ENCODE assay signal across 27 cellular contexts in genomic region chr5:38118080-38118479, GRCh38.
DNase-seq lines count a peak whose midpoint lies in the region; ATAC-seq, FAIRE-seq and TF ChIP-seq lines count a peak whose summit lies in the region.
"Had no signal": no experiment of that assay in that cellular context is flagged by ENCODE, and none has a peak within 500 bp of the region (broad histone marks: within the 10 kb centered on the region; RNA-seq: fewer than 3 reads in every experiment).

No MANE protein-coding gene starts in this region.

- H3K27ac ChIP-seq in HepG2 (ENCODE audit: extremely low read length, insufficient read depth, low read length) (no peak overlapping the region), right lobe of liver (no peak overlapping the region), neuronal stem cell (replicated peaks; ENCODE audit: low read length) (no peak overlapping the region), mesendoderm (ENCODE audit: low read depth, low read length) (no peak overlapping the region)
- H3K27ac ChIP-seq: A549; BLaER1 treated with 17β-estradiol and CSF1 and Interleukin-3, amounts not matched to agents 10 nM and 100 nM had no signal

- TF ChIP-seq EP300 in HepG2 (IDR thresholded peaks at IDR 0.05; ENCODE audit: low read depth in 2 of 2, low read length in 2 of 2) = no peak
- TF ChIP-seq EP300 in HepG2 (CRISPR knock-in tag; IDR thresholded peaks at IDR 0.05; ENCODE audit: borderline replicate concordance) = no peak

- BruUV-seq in HepG2 (replicated peaks; lab: Mats Ljungman, UMichigan) = no TSS peak

- H3K14ac ChIP-seq in neuronal stem cell (ENCODE audit: low read length) = no peak overlapping the region

- in situ Hi-C loops in HepG2 (cut with HindIII; ENCODE audit: extremely low pct_ligation_motif_present, low pct_unique_long_range_greater_than_20kb) = no loop called here

- no peaks in the 10 kb centered on the region for H3K79me1 ChIP-seq in neuronal stem cell (ENCODE audit: low read depth, low read length)
- no peaks in the 10 kb centered on the region for H3K79me1 ChIP-seq in mesendoderm (ENCODE audit: low read length)

- H3K9me3 Mint-ChIP-seq in nephron = peaks cover 5% of the 10 kb centered on the region

- no peak for TF ChIP-seq RAD21 in HepG2 (CRISPR knock-in tag; IDR thresholded peaks at IDR 0.05)

- H3K4me1 Mint-ChIP-seq in nephron = peaks cover 18% of the 10 kb centered on the region
- H3K4me1 Mint-ChIP-seq: CD14-positive monocyte; CD8-positive, alpha-beta memory T cell had no signal

- DNase-seq in HepG2 (ENCODE audit: low spot score) (no peak), right lobe of liver (no peak), bronchial epithelial cell (ENCODE audit: low read depth) (peak; percentile 8), fibroblast of villous mesenchyme (ENCODE audit: low read depth) (peak; percentile 8), neuronal stem cell (ENCODE audit: low spot score) (no peak), mesendoderm (no peak), HT-29 (ENCODE audit: low spot score) (no peak)
- DNase-seq: 8988T; ACHN; AML-193; BE2C; CD4-positive, alpha-beta T cell; CD8-positive, alpha-beta memory T cell; DMS 273 treated with DMSO at 0.1 percent for 48 hours; DMS79; EL; GF-D8; H7; HCEC 1CT had no signal

- H3K27me3 Mint-ChIP-seq in nephron (ENCODE audit: low read depth) = no peaks in the 10 kb centered on the region
- H3K27me3 Mint-ChIP-seq: CD4-positive, alpha-beta T cell; CD8-positive, alpha-beta memory T cell had no signal

- CTCF ChIA-PET in HepG2 (lab: Yijun Ruan, JAX; ENCODE audit: low intra/inter-chr PET ratio, low total read pairs) = no interaction called here

- H2AK5ac ChIP-seq in neuronal stem cell (ENCODE audit: low read depth, low read length) (no peak overlapping the region), mesendoderm (ENCODE audit: low read length) (no peak overlapping the region)

- H4K5ac ChIP-seq in mesendoderm (ENCODE audit: low read length) = no peak overlapping the region

- FAIRE-seq in HepG2 (lab: Jason Lieb, UNC) (peak; percentile 28), bronchial epithelial cell (lab: Jason Lieb, UNC) (no peak)
- FAIRE-seq: A549, D721Med, GM12891, GM18507, H1 had no signal

- POLR2A ChIA-PET in HepG2 (lab: Yijun Ruan, JAX) = no interaction called here

- H2BK5ac ChIP-seq in neuronal stem cell (ENCODE audit: low read length) (no peak overlapping the region), mesendoderm (ENCODE audit: low read length) (no peak overlapping the region)

- TF ChIP-seq POLR2A in HepG2 (IDR thresholded peaks at IDR 0.05; ENCODE audit: insufficient read depth in 1 of 2, low read depth in 2 of 2, low read length in 2 of 2) (no peak), right lobe of liver (IDR thresholded peaks at IDR 0.05) (no peak)

- H3K79me2 ChIP-seq in HepG2 (ENCODE audit: insufficient read depth, low read length) (no peaks in the 10 kb centered on the region), mesendoderm (ENCODE audit: control insufficient read depth, insufficient read depth, low read length) (no peaks in the 10 kb centered on the region)

- 88% methylated on average over 3 of the region's 3 CpGs for WGBS in HepG2 (ENCODE audit: low lambda C conversion rate)
- 35% methylated on average over 3 of the region's 3 CpGs for WGBS in right lobe of liver (ENCODE audit: insufficient coverage, low coverage, low lambda C conversion rate, missing lambda C conversion rate)
- WGBS in neuronal stem cell (ENCODE audit: extremely low coverage in 2 of 2, insufficient read length in 2 of 2, insufficient replicate concordance in 1 of 2), 2 donors = no CpG with 5 or more reads among the region's 3 CpGs
- no CpG with 5 or more reads among the region's 3 CpGs for WGBS in mesendoderm (ENCODE audit: extremely low coverage, insufficient coverage, low lambda C conversion rate)

- H3K4ac ChIP-seq in neuronal stem cell (ENCODE audit: low read length) = no peak overlapping the region
- H3K4ac ChIP-seq in mesendoderm (ENCODE audit: low read depth, low read length) = no peak overlapping the region

- TF ChIP-seq CTCF in HepG2 (CRISPR knock-in tag; IDR thresholded peaks at IDR 0.05) (no peak), right lobe of liver (IDR thresholded peaks at IDR 0.05) (no peak), bronchial epithelial cell (IDR thresholded peaks at IDR 0.05; ENCODE audit: insufficient read depth, low read length, severe bottlenecking) (no peak), fibroblast of villous mesenchyme (IDR thresholded peaks at IDR 0.05; ENCODE audit: insufficient read depth, low read depth, low read length) (no peak), nephron (IDR thresholded peaks at IDR 0.05; ENCODE audit: unreplicated experiment in 3 of 3) (no peak)

- H3K36me3 ChIP-seq in HepG2 (replicated peaks in 1 of 2; ENCODE audit: control insufficient read depth in 1 of 2, insufficient read depth in 2 of 2, low read length in 2 of 2) (no peaks in the 10 kb centered on the region), right lobe of liver (no peaks in the 10 kb centered on the region), bronchial epithelial cell (ENCODE audit: control insufficient read depth, insufficient read depth, low read length) (no peaks in the 10 kb centered on the region), neuronal stem cell (replicated peaks in 1 of 2; ENCODE audit: control insufficient read depth in 2 of 2, insufficient read depth in 2 of 2, low read length in 2 of 2) (no peaks in the 10 kb centered on the region), mesendoderm (ENCODE audit: control insufficient read depth, insufficient read depth, low read length) (no peaks in the 10 kb centered on the region)
- H3K36me3 ChIP-seq: BE2C; BLaER1 treated with 17β-estradiol and CSF1 and Interleukin-3, amounts not matched to agents 10 nM and 100 nM had no signal

- H3K4me3 ChIP-seq in HepG2 (replicated peaks in 1 of 3; ENCODE audit: insufficient read depth in 1 of 3, low read depth in 2 of 3, low read length in 3 of 3) = no peak overlapping the region
- H3K4me3 ChIP-seq in right lobe of liver = no peak overlapping the region
- H3K4me3 ChIP-seq in bronchial epithelial cell (ENCODE audit: low read depth, low read length) = no peak overlapping the region
- H3K4me3 ChIP-seq in fibroblast of villous mesenchyme (ENCODE audit: low read depth, low read length) = no peak overlapping the region
- H3K4me3 ChIP-seq in neuronal stem cell (ENCODE audit: low read length in 2 of 2) = no peak overlapping the region
- no peak overlapping the region for H3K4me3 ChIP-seq in mesendoderm (ENCODE audit: low read length)
- H3K4me3 ChIP-seq: A549; BLaER1 treated with 17β-estradiol and CSF1 and Interleukin-3, amounts not matched to agents 10 nM and 100 nM had no signal

- H3K27me3 ChIP-seq in HepG2 (ENCODE audit: control insufficient read depth in 1 of 2, insufficient read depth in 2 of 2, low read length in 2 of 2) = no peaks in the 10 kb centered on the region
- H3K27me3 ChIP-seq in right lobe of liver = no peaks in the 10 kb centered on the region
- no peaks in the 10 kb centered on the region for H3K27me3 ChIP-seq in bronchial epithelial cell (ENCODE audit: control insufficient read depth, insufficient read depth, low read length)
- no peaks in the 10 kb centered on the region for H3K27me3 ChIP-seq in neuronal stem cell (ENCODE audit: control insufficient read depth in 3 of 3, insufficient read depth in 3 of 3, low read depth in 1 of 3, low read length in 3 of 3)
- no peaks in the 10 kb centered on the region for H3K27me3 ChIP-seq in mesendoderm (ENCODE audit: insufficient read depth, low read length, poor library complexity)
- H3K27me3 ChIP-seq: BE2C; BLaER1 treated with 17β-estradiol and CSF1 and Interleukin-3, amounts not matched to agents 10 nM and 100 nM had no signal

- H3K9ac ChIP-seq in HepG2 (ENCODE audit: insufficient read depth, low read depth, low read length) = no peak overlapping the region
- H3K9ac ChIP-seq in neuronal stem cell (ENCODE audit: low read depth, low read length, poor library complexity) = no peak overlapping the region
- H3K9ac ChIP-seq in mesendoderm (ENCODE audit: low read length) = no peak overlapping the region
- H3K9ac ChIP-seq: BLaER1 treated with 17β-estradiol and CSF1 and Interleukin-3, amounts not matched to agents 10 nM and 100 nM had no signal

- no peaks in the 10 kb centered on the region for H3K36me3 Mint-ChIP-seq in nephron (ENCODE audit: low read depth)
- H3K36me3 Mint-ChIP-seq: CD14-positive monocyte; CD8-positive, alpha-beta memory T cell had no signal

- no peak overlapping the region for H3K4me3 Mint-ChIP-seq in nephron
- H3K4me3 Mint-ChIP-seq: CD14-positive monocyte; CD4-positive, alpha-beta T cell; CD8-positive, alpha-beta memory T cell had no signal

- H2BK15ac ChIP-seq in neuronal stem cell (ENCODE audit: low read length) (no peak overlapping the region), mesendoderm (replicated peaks; ENCODE audit: low read depth) (no peak overlapping the region)

- H2AFZ ChIP-seq in HepG2 (ENCODE audit: low read length) (no peak overlapping the region), neuronal stem cell (ENCODE audit: low read length) (no peak overlapping the region)

- peak overlapping the region in 2 of 3 experiments; percentile 14 to 43 for H3K27ac Mint-ChIP-seq in nephron
- H3K27ac Mint-ChIP-seq: CD14-positive monocyte; CD4-positive, alpha-beta T cell; CD8-positive, alpha-beta memory T cell had no signal

- H3K9me3 ChIP-seq in HepG2 (ENCODE audit: low read length) (0 out of 2 replicates have a peak, but pooled peaks cover 4% of the 10 kb centered on the region), right lobe of liver (no peaks in the 10 kb centered on the region), neuronal stem cell (replicated peaks in 1 of 2; ENCODE audit: control insufficient read depth in 2 of 2, insufficient read depth in 1 of 2, low read depth in 1 of 2, low read length in 2 of 2) (no peaks in the 10 kb centered on the region)
- H3K9me3 ChIP-seq: A549; BE2C; BLaER1 treated with 17β-estradiol and CSF1 and Interleukin-3, amounts not matched to agents 10 nM and 100 nM had no signal

- H2BK120ac ChIP-seq in neuronal stem cell (ENCODE audit: low read depth, low read length) (no peak overlapping the region), mesendoderm (ENCODE audit: low read depth, low read length) (no peak overlapping the region)

- intact Hi-C loops in HepG2 (cut with micrococcal nuclease; ENCODE audit: unreplicated experiment) (no loop called here), right lobe of liver (cut with DNase I) (no loop called here)

- no peak overlapping the region for H3K23ac ChIP-seq in neuronal stem cell (ENCODE audit: low read depth, low read length, poor library complexity)
- no peak overlapping the region for H3K23ac ChIP-seq in mesendoderm (ENCODE audit: low read length)

- H3K4me1 ChIP-seq in HepG2 (ENCODE audit: insufficient read depth, low read length) (peaks cover 44% of the 10 kb centered on the region), right lobe of liver (no peaks in the 10 kb centered on the region), neuronal stem cell (ENCODE audit: control insufficient read depth in 2 of 2, insufficient read depth in 1 of 2, low read depth in 1 of 2, low read length in 2 of 2) (no peaks in the 10 kb centered on the region), mesendoderm (ENCODE audit: control insufficient read depth, low read depth, low read length) (no peaks in the 10 kb centered on the region)
- H3K4me1 ChIP-seq: A549 had no signal

- H4K91ac ChIP-seq in neuronal stem cell (ENCODE audit: low read depth, low read length, poor library complexity) = no peak overlapping the region

- H3K4me2 ChIP-seq in HepG2 (ENCODE audit: low read depth, low read length) (no peak overlapping the region), neuronal stem cell (ENCODE audit: insufficient read depth, low read length, poor library complexity, severe bottlenecking) (no peak overlapping the region), mesendoderm (ENCODE audit: low read length) (no peak overlapping the region)
- H3K4me2 ChIP-seq: A549; BLaER1 treated with 17β-estradiol and CSF1 and Interleukin-3, amounts not matched to agents 10 nM and 100 nM had no signal

- H2BK12ac ChIP-seq in neuronal stem cell (ENCODE audit: low read length) = no peak overlapping the region

- H3K18ac ChIP-seq in neuronal stem cell (ENCODE audit: low read length) = no peak overlapping the region
- no peak overlapping the region for H3K18ac ChIP-seq in mesendoderm (ENCODE audit: low read length)

- no peak overlapping the region for H3K56ac ChIP-seq in mesendoderm (ENCODE audit: low read length)

- ATAC-seq in HepG2 (no peak), right lobe of liver (no peak)
- ATAC-seq: A549 had no signal

- H4K20me1 ChIP-seq in HepG2 (ENCODE audit: insufficient read depth, low read length) = no peaks in the 10 kb centered on the region
- H4K20me1 ChIP-seq: BLaER1 treated with 17β-estradiol and CSF1 and Interleukin-3, amounts not matched to agents 10 nM and 100 nM had no signal

- H4K8ac ChIP-seq in neuronal stem cell (ENCODE audit: low read depth, low read length) (no peak overlapping the region), mesendoderm (ENCODE audit: low read depth, low read length) (no peak overlapping the region)

Comparison
In these comparisons a context has a peak if more than half of its experiments do, and no peak if none do; other contexts are left out.
1. DNase-seq: peak in bronchial epithelial cell (single experiment) and fibroblast of villous mesenchyme (single experiment); none in HepG2 (single experiment), right lobe of liver (0 of 3), neuronal stem cell (single experiment), mesendoderm (single experiment) and HT-29 (single experiment).